2 cellular contexts compared by ENCODE assay signal in the genomic region with DNA sequence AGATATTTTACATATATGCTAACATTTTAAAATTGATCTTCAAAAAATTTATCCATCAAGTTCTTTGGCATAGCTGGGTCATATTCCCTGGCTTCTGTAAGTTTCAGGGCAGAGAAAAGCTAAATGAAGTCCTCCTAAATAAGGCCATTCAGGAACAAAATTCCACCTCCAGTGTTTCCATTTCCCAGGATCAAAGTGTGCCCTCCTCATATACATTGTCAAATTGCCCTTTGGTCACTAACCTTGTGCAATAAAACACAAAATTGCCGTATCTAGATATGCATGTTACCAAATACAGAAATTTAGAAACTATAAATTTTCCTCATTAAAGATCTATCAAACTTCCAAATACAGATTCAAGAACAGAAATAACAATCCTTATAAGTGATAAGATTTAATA.
TF ChIP-seq lines count a peak whose summit lies in the region.

No MANE protein-coding gene starts in this region.

TF ChIP-seq in SK-N-SH treated with all-trans-retinoic acid at 6 μM for 48 hours, 23 proteins besides CTCF, POLR2A, EP300 and RAD21 (continued from another document):
- TF ChIP-seq, protein P1, sequence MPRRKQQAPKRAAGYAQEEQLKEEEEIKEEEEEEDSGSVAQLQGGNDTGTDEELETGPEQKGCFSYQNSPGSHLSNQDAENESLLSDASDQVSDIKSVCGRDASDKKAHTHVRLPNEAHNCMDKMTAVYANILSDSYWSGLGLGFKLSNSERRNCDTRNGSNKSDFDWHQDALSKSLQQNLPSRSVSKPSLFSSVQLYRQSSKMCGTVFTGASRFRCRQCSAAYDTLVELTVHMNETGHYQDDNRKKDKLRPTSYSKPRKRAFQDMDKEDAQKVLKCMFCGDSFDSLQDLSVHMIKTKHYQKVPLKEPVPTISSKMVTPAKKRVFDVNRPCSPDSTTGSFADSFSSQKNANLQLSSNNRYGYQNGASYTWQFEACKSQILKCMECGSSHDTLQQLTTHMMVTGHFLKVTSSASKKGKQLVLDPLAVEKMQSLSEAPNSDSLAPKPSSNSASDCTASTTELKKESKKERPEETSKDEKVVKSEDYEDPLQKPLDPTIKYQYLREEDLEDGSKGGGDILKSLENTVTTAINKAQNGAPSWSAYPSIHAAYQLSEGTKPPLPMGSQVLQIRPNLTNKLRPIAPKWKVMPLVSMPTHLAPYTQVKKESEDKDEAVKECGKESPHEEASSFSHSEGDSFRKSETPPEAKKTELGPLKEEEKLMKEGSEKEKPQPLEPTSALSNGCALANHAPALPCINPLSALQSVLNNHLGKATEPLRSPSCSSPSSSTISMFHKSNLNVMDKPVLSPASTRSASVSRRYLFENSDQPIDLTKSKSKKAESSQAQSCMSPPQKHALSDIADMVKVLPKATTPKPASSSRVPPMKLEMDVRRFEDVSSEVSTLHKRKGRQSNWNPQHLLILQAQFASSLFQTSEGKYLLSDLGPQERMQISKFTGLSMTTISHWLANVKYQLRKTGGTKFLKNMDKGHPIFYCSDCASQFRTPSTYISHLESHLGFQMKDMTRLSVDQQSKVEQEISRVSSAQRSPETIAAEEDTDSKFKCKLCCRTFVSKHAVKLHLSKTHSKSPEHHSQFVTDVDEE (CRISPR knock-in tag; IDR thresholded peaks at IDR 0.05): no peak
- no peak for TF ChIP-seq ZNF8 (CRISPR knock-in tag; IDR thresholded peaks at IDR 0.05)
- no peak for TF ChIP-seq PPARA (CRISPR knock-in tag; IDR thresholded peaks at IDR 0.05; ENCODE audit: borderline replicate concordance)
- TF ChIP-seq POU6F1 (CRISPR knock-in tag; IDR thresholded peaks at IDR 0.05; ENCODE audit: borderline replicate concordance, low read depth): no peak
- TF ChIP-seq TOX (CRISPR knock-in tag; IDR thresholded peaks at IDR 0.05; ENCODE audit: borderline replicate concordance): no peak
- no peak for TF ChIP-seq CREB5 (CRISPR knock-in tag; IDR thresholded peaks at IDR 0.05; ENCODE audit: low read depth)
- no peak for TF ChIP-seq CSDC2 (CRISPR knock-in tag; IDR thresholded peaks at IDR 0.05)
- TF ChIP-seq ZFP3 (CRISPR knock-in tag; IDR thresholded peaks at IDR 0.05): no peak
- TF ChIP-seq ZNF565 (CRISPR knock-in tag; conservative IDR thresholded peaks at IDR 0.05; ENCODE audit: low read depth): no peak
- no peak for TF ChIP-seq OSR1 (CRISPR knock-in tag; IDR thresholded peaks at IDR 0.05)
- TF ChIP-seq ARNTL (CRISPR knock-in tag; IDR thresholded peaks at IDR 0.05; ENCODE audit: borderline replicate concordance, low read depth): no peak

TF ChIP-seq in liver, 16 proteins besides CTCF, POLR2A, EP300 and RAD21 (continued from another document):
- TF ChIP-seq, protein P2, sequence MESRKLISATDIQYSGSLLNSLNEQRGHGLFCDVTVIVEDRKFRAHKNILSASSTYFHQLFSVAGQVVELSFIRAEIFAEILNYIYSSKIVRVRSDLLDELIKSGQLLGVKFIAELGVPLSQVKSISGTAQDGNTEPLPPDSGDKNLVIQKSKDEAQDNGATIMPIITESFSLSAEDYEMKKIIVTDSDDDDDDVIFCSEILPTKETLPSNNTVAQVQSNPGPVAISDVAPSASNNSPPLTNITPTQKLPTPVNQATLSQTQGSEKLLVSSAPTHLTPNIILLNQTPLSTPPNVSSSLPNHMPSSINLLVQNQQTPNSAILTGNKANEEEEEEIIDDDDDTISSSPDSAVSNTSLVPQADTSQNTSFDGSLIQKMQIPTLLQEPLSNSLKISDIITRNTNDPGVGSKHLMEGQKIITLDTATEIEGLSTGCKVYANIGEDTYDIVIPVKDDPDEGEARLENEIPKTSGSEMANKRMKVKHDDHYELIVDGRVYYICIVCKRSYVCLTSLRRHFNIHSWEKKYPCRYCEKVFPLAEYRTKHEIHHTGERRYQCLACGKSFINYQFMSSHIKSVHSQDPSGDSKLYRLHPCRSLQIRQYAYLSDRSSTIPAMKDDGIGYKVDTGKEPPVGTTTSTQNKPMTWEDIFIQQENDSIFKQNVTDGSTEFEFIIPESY (IDR thresholded peaks at IDR 0.05): no peak
- TF ChIP-seq YY1 (IDR thresholded peaks at IDR 0.05): peak; percentile 23
